8 cellular contexts compared by ENCODE assay signal in genomic region chr5:146565764-146566163, GRCh38. TPM values are rescaled to one million over a fixed set of nuclear protein-coding genes. Genes with fewer than 3 reads are reported as not detected.
DNase-seq lines count a peak whose midpoint lies in the region; ATAC-seq, FAIRE-seq and TF ChIP-seq lines count a peak whose summit lies in the region.

No MANE protein-coding gene starts in this region.

- H3K27ac ChIP-seq in SK-N-MC (no peak overlapping the region), astrocyte (ENCODE audit: low read depth, low read length) (peak overlapping the region; percentile 1)

- peak overlapping the region; percentile 29 for H3K4me3 Mint-ChIP-seq in astrocyte (ENCODE audit: unreplicated experiment)
- peak overlapping the region in 2 of 5 donors; percentile 12 to 27 for H3K4me3 Mint-ChIP-seq in immature natural killer cell

- ATAC-seq in HG02642 (IDR thresholded peaks at IDR 0.05; ENCODE audit: poor library complexity, unreplicated experiment), result peak; percentile 96

- H3K36me3 ChIP-seq in SK-N-MC (ENCODE audit: insufficient read depth, low read length), result no peaks in the 10 kb centered on the region
- no peaks in the 10 kb centered on the region for H3K36me3 ChIP-seq in astrocyte (ENCODE audit: insufficient read depth, low read length)

- no peaks in the 10 kb centered on the region for H3K36me3 Mint-ChIP-seq in astrocyte (ENCODE audit: low read depth, unreplicated experiment)
- no peaks in the 10 kb centered on the region for H3K36me3 Mint-ChIP-seq in immature natural killer cell

- peak overlapping the region; percentile 37; the same call in 1 of the 2 replicates for H3K4me3 ChIP-seq in SK-N-MC
- H3K4me3 ChIP-seq in astrocyte (ENCODE audit: insufficient read depth, low read depth, low read length), result no peak overlapping the region

- DNase-seq in 8988T, result peak; percentile 56
- DNase-seq in GM12891 (ENCODE audit: insufficient read length, low spot score), result peak; percentile 36
- peak; percentile 85 for DNase-seq in NAMALWA (ENCODE audit: low spot score)
- DNase-seq in SK-N-MC (ENCODE audit: low read depth, low spot score), result peak; percentile 14
- peak; percentile 60 for DNase-seq in astrocyte (ENCODE audit: low read depth)
- DNase-seq in immature natural killer cell, result peak; percentile 46 to 60 (median 55)
- peak; percentile 35 to 47 for DNase-seq in stimulated activated CD4-positive, alpha-beta T cell treated with anti-CD3 and anti-CD28 coated beads, Interleukin-2, amount 100 ng/mL, for 24 hours

- H3K9ac ChIP-seq in SK-N-MC (ENCODE audit: insufficient read length), result no peak overlapping the region
- no peak overlapping the region for H3K9ac ChIP-seq in astrocyte (ENCODE audit: low read length)

- no peaks in the 10 kb centered on the region for H4K20me1 ChIP-seq in astrocyte (ENCODE audit: insufficient read depth, low read length)

- FAIRE-seq in GM12891 (lab: Jason Lieb, UNC) (peak; percentile 82), astrocyte (lab: Jason Lieb, UNC) (peak; percentile 54)

- peak; percentile 64 for TF ChIP-seq CTCF in astrocyte (IDR thresholded peaks at IDR 0.05; ENCODE audit: insufficient read depth, low read depth, low read length)

- H3K79me2 ChIP-seq in astrocyte (ENCODE audit: insufficient read depth, low read length), result no peaks in the 10 kb centered on the region

- peak overlapping the region; percentile 90 for H3K27ac Mint-ChIP-seq in astrocyte (ENCODE audit: unreplicated experiment)
- H3K27ac Mint-ChIP-seq in immature natural killer cell, result no peak overlapping the region

- TF ChIP-seq POLR2A in GM12891 (IDR thresholded peaks at IDR 0.05; ENCODE audit: low read depth, low read length), result no peak

- peaks cover 20% of the 10 kb centered on the region for H3K4me1 ChIP-seq in astrocyte (ENCODE audit: insufficient read depth, low read length)

- no peaks in the 10 kb centered on the region for H3K27me3 ChIP-seq in astrocyte (ENCODE audit: insufficient read depth, low read length)

- no peaks in the 10 kb centered on the region for H3K27me3 Mint-ChIP-seq in astrocyte (ENCODE audit: low read depth, unreplicated experiment)
- peaks cover 0 to 1% (median 0%) of the 10 kb centered on the region in 3 donors for H3K27me3 Mint-ChIP-seq in immature natural killer cell (ENCODE audit: low read depth in 3 of 3)

- H3K9me3 ChIP-seq in SK-N-MC (ENCODE audit: low read depth, low read length) (no peaks in the 10 kb centered on the region), astrocyte (ENCODE audit: insufficient read depth, low read depth, low read length) (no peaks in the 10 kb centered on the region)

- peak overlapping the region; percentile 71 for H2AFZ ChIP-seq in astrocyte (ENCODE audit: low read depth, low read length)

- peaks cover 2% of the 10 kb centered on the region for H3K9me3 Mint-ChIP-seq in astrocyte (ENCODE audit: unreplicated experiment)
- no peaks in the 10 kb centered on the region for H3K9me3 Mint-ChIP-seq in immature natural killer cell

- peak overlapping the region; percentile 66 for H3K4me2 ChIP-seq in astrocyte (ENCODE audit: low read length)

- H3K4me1 Mint-ChIP-seq in astrocyte (ENCODE audit: low read depth, unreplicated experiment) (peaks cover 20% of the 10 kb centered on the region), immature natural killer cell (peaks cover 5 to 6% of the 10 kb centered on the region in 2 donors)

TF ChIP-seq in GM12891, 5 proteins besides CTCF, POLR2A, EP300 and RAD21:
- no peak for TF ChIP-seq TAF1 (IDR thresholded peaks at IDR 0.05; ENCODE audit: low read depth, low read length)
- TF ChIP-seq PAX5 (IDR thresholded peaks at IDR 0.05; ENCODE audit: insufficient read depth, low read length, severe bottlenecking), result no peak
- no peak for TF ChIP-seq POLR2AphosphoS5 (IDR thresholded peaks at IDR 0.05; ENCODE audit: low read depth, low read length)
- TF ChIP-seq SPI1 (IDR thresholded peaks at IDR 0.05; ENCODE audit: low read depth, low read length), result no peak
- TF ChIP-seq POU2F2 (IDR thresholded peaks at IDR 0.05; ENCODE audit: low read depth, low read length), result no peak

RNA-seq across cellular contexts. Expression of gene GPR151, which starts 49.8 kb away (rescaled TPM):
- polyA plus RNA-seq in GM12891 (2012; ENCODE audit: low read depth, missing spikeins), result not detected
- total RNA-seq in astrocyte, result not detected in 2 replicates
- not detected for polyA plus RNA-seq in immature natural killer cell

Comparison
In these comparisons a context has a peak if more than half of its experiments do, and no peak if none do; other contexts are left out.
1. DNase-seq: peak in every context shown above with its lines; median percentile 85 in NAMALWA; 60 in astrocyte; 56 in 8988T; 55 in immature natural killer cell; 41 in stimulated activated CD4-positive, alpha-beta T cell treated with anti-CD3 and anti-CD28 coated beads, Interleukin-2, amount 100 ng/mL, for 24 hours; 36 in GM12891; 14 in SK-N-MC.